8 cellular contexts compared by ENCODE assay signal in the genomic region with DNA sequence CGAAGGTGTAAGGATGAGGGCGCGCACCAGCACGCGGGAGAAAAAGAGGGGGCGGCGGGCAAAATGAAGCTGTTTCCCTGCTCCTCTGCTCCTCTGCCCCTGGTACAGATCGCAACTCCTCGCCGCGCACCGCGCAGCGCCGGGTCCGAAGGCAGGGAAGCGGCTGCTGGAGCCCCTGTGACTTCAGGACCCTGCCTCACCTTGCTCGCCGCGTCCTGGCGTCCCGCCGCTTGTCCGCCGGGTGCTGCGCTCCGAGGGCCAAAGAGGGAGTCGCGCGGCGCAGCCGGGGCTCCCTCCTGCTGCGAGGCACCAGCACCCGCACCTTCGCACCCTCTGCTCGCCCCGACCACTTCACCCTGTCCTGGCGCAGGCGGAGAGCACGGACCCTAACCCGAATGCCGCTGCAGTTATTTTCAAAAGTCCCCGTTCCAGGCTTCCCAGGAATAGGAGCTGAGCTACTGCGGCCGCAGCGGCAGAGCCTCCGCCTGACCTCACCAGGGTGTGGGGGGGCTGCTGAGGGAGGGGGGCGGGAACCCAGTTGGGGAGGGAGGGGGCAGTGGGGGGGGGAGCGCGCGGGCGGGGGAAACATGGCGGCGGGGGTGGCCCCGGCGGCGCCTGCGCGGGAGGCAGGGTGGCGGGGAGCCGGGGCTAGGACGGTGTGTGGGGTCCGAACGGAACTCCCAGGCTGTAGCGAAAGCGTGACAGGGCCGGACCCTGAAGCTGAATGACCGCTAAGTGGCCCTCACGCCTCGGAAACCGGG. TPM values are rescaled to one million over a fixed set of nuclear protein-coding genes. Genes with fewer than 3 reads are reported as not detected.
DNase-seq lines count a peak whose midpoint lies in the region; ATAC-seq, FAIRE-seq and TF ChIP-seq lines count a peak whose summit lies in the region.

A gene with protein sequence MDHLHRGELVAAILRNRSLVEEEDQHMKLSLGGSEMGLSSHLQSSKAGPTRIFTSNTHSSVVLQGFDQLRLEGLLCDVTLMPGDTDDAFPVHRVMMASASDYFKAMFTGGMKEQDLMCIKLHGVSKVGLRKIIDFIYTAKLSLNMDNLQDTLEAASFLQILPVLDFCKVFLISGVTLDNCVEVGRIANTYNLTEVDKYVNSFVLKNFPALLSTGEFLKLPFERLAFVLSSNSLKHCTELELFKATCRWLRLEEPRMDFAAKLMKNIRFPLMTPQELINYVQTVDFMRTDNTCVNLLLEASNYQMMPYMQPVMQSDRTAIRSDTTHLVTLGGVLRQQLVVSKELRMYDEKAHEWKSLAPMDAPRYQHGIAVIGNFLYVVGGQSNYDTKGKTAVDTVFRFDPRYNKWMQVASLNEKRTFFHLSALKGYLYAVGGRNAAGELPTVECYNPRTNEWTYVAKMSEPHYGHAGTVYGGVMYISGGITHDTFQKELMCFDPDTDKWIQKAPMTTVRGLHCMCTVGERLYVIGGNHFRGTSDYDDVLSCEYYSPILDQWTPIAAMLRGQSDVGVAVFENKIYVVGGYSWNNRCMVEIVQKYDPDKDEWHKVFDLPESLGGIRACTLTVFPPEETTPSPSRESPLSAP (minus strand): TSS at position 503 of the 761 bp plus-strand sequence. CDS start 88,337 bp downstream, outside the sequence.

- no peak for TF ChIP-seq EP300 in GM12878 (IDR thresholded peaks at IDR 0.05; ENCODE audit: borderline replicate concordance in 1 of 2, control insufficient read depth in 1 of 2, low read depth in 2 of 2, low read length in 2 of 2)

- H3K4me3 ChIP-seq in GM12878, result peak within 1 kb of the TSS; percentile 37
- peak within 1 kb of the TSS; percentile 42 to 43 for H3K4me3 ChIP-seq in prostate gland

- TF ChIP-seq CTCF in GM12878 (IDR thresholded peaks at IDR 0.05 in 2 of 3, conservative IDR thresholded peaks at IDR 0.05 in 1 of 3; ENCODE audit: control insufficient read depth in 2 of 3, extremely low read depth in 1 of 3, insufficient read depth in 1 of 3, low read depth in 3 of 3, low read length in 3 of 3) (no peak), prostate gland (IDR thresholded peaks at IDR 0.05) (no peak)

- SMC1A ChIA-PET in GM12878 (lab: Charles Lee; ENCODE audit: uncharacterized antibody, unreplicated experiment), result interaction anchor here (1.7 kb wide), 1 partner anchor 92 kb away, joined by 3 read pairs; no protein-coding TSS in a partner anchor

- peak within 1 kb of the TSS; percentile 68 for H2AFZ ChIP-seq in GM12878 (ENCODE audit: control insufficient read depth, low read depth, low read length)

- H3K27me3 ChIP-seq in GM12878 (replicated peaks in 1 of 2; ENCODE audit: control insufficient read depth in 2 of 2, insufficient read depth in 2 of 2, low read length in 1 of 2) (no peaks in the 10 kb centered on the region), prostate gland (replicated peaks; ENCODE audit: insufficient read depth) (no peaks in the 10 kb centered on the region)

- H3K4me2 ChIP-seq in GM12878 (ENCODE audit: control insufficient read depth, insufficient read depth), result peak within 1 kb of the TSS; percentile 38; the same call in 1 of the 2 replicates

- H3K36me3 ChIP-seq in GM12878 (ENCODE audit: control insufficient read depth in 2 of 2, insufficient read depth in 2 of 2, low read length in 1 of 2) (no peaks in the 10 kb centered on the region), prostate gland (no peaks in the 10 kb centered on the region)

- H4K20me1 ChIP-seq in GM12878 (ENCODE audit: control insufficient read depth, insufficient read depth), result no peaks in the 10 kb centered on the region

- peak; percentile 72 for ATAC-seq in GM12878
- no peak for ATAC-seq in HG03095 (IDR thresholded peaks at IDR 0.05; ENCODE audit: unreplicated experiment)

- H3K9me3 ChIP-seq in GM12878 (replicated peaks; ENCODE audit: control insufficient read depth, insufficient read depth, low read length) (no peaks in the 10 kb centered on the region), prostate gland (no peaks in the 10 kb centered on the region)

- in situ Hi-C loops in GM12878 (cut with MboI), result no loop called here

- peak within 1 kb of the TSS; percentile 50; the same call in 1 of the 2 replicates for H3K9ac ChIP-seq in GM12878 (ENCODE audit: control insufficient read depth, insufficient read depth, low read length)

- no peaks in the 10 kb centered on the region for H3K79me2 ChIP-seq in GM12878 (ENCODE audit: control insufficient read depth, insufficient read depth, low read length)

- 44% methylated on average over 42 of the region's 71 CpGs for WGBS in GM12878 (ENCODE audit: insufficient coverage, insufficient replicate concordance, low lambda C conversion rate, missing lambda C conversion rate)
- under 1% methylated on average over 24 of the region's 71 CpGs for WGBS in prostate gland

- H3K4me1 ChIP-seq in GM12878 (ENCODE audit: control insufficient read depth, insufficient read depth, low read length), result no peaks in the 10 kb centered on the region
- no peaks in the 10 kb centered on the region for H3K4me1 ChIP-seq in prostate gland (replicated peaks)

- BruUV-seq in GM12878 (replicated peaks; lab: Mats Ljungman, UMichigan), result no TSS peak

- no peak for FAIRE-seq in GM12878 (lab: Jason Lieb, UNC)

- TF ChIP-seq POLR2A in GM12878 (IDR thresholded peaks at IDR 0.05; ENCODE audit: low read depth, low read length), result peak; percentile 50; the same call in 1 of the 2 replicates
- peak; percentile 12 for TF ChIP-seq POLR2A in prostate gland (IDR thresholded peaks at IDR 0.05)

- H3K27ac ChIP-seq in GM12878 (ENCODE audit: control insufficient read depth, insufficient read depth) (no peak within 1 kb of the TSS; the same call in 1 of the 2 replicates), prostate gland (peak within 1 kb of the TSS; percentile 51 to 73)

- DNase-seq in activated T-cell treated with anti-CD3 and anti-CD28 coated beads for 1 hour (ENCODE audit: low read depth) (peak; percentile 0), activated T-cell treated with anti-CD3 and anti-CD28 coated beads for 4 hours (no peak), NCI-H1930 (lab: John Stamatoyannopoulos, UW) (peak; percentile 44 to 51), GM12878 (ENCODE audit: low read depth, low spot score) (no peak), hypothalamus (lab: John Stamatoyannopoulos, UW) (peak in 43 of 51 donors; percentile 2 to 56 (median 24)), prostate gland (ENCODE audit: low spot score) (peak; percentile 6), NCI-H2171 treated with DMSO at 0.1 percent for 48 hours (lab: John Stamatoyannopoulos, UW) (no peak)

- intact Hi-C loops in GM12878 (cut with micrococcal nuclease; ENCODE audit: unreplicated experiment) (no loop called here), prostate gland (cut with DNase I) (no loop called here)

- CTCF ChIA-PET in GM12878 (lab: Yijun Ruan, JAX), result no interaction called here

- POLR2A ChIA-PET in GM12878 (lab: Charles Lee), result no interaction called here

- RAD21 ChIA-PET in GM12878 (lab: Charles Lee; ENCODE audit: unreplicated experiment), result interaction anchor here (0.7 kb wide), 1 partner anchor 96 kb away, joined by 3 read pairs; no protein-coding TSS in a partner anchor

- no peak for TF ChIP-seq RAD21 in GM12878 (IDR thresholded peaks at IDR 0.05; ENCODE audit: insufficient read depth, low read depth, low read length)

TF ChIP-seq in GM12878, 131 proteins besides CTCF, POLR2A, EP300 and RAD21:
- 0 out of 2 replicates have a peak, but pooled peaks have one; percentile 17 for TF ChIP-seq YY1 (IDR thresholded peaks at IDR 0.05; ENCODE audit: low read depth, low read length)
- TF ChIP-seq EGR1 (IDR thresholded peaks at IDR 0.05; ENCODE audit: borderline replicate concordance in 1 of 2, low read depth in 2 of 2, low read length in 2 of 2), result peak in 1 of 2 experiments; percentile 27; a peak in 1 of 3 replicates
- TF ChIP-seq BRCA1 (IDR thresholded peaks at IDR 0.05; ENCODE audit: low read depth, low read length), result no peak
- TF ChIP-seq E2F4 (IDR thresholded peaks at IDR 0.05; ENCODE audit: low read depth, low read length), result no peak
TF ChIP-seq in GM12878: peak in this region for 2.

RNA-seq across cellular contexts. Expression of the gene that starts here (rescaled TPM):
- total RNA-seq in GM12878 (2013; cell fraction: nucleolus; rRNA removed), result 33.5 and 35.1 TPM in 2 replicates
- total RNA-seq in GM12878 (2014; rRNA removed) (15.0 and 18.2 TPM in 2 replicates), GM12878 (2014; rRNA removed; fragmentation: Illumina TruSeq; extraction: Trizol) (15.6 and 16.5 TPM in 2 replicates), GM12878 (2021) (13.5 and 14.7 TPM in 2 replicates), prostate gland (10 to 100 TPM in 1 of 2 donors, 1 to 10 TPM in 1; 8.9 to 10.7 TPM)
- polyA plus RNA-seq in GM12878 (2011; ENCODE audit: low read depth), result 1.8 TPM
- polyA plus RNA-seq in GM12878 (2011; rRNA removed) (34.1 and 37.7 TPM in 2 replicates), GM12878 (2014; fragmentation: Illumina TruSeq; extraction: Trizol) (15.2 and 15.5 TPM in 2 replicates), GM12878 (2014; fragmentation: Nextera tagmentation; extraction: Ambion mirVana) (10 to 100 TPM in 1 of 2 experiments, 1 to 10 TPM in 1; 8.2 to 14.0 TPM), GM12878 (2014; rRNA removed) (10.5 and 12.5 TPM in 2 replicates), GM12878 (2016; fragmentation: Nextera tagmentation; extraction: Ambion mirVana) (10 to 100 TPM; 10.0 to 12.3 TPM)
- polyA plus RNA-seq in GM12878 (2011; cell fraction: cytosol; rRNA removed), result 21.4 and 22.1 TPM in 2 replicates
- 11.9 and 15.9 TPM in 2 replicates for polyA plus RNA-seq in GM12878 (2011; cell fraction: nucleus; rRNA removed)
- 2.1 and 2.4 TPM in 2 replicates for polyA plus RNA-seq in GM12878 (2012)
- 47.5 and 52.5 TPM in 2 replicates for polyA minus RNA-seq in GM12878 (2011; rRNA and poly(A)+ RNA removed)
- polyA minus RNA-seq in GM12878 (2011; cell fraction: cytosol; rRNA and poly(A)+ RNA removed), result 13.8 and 14.2 TPM in 2 replicates
- 8.2 and 15.6 TPM in 2 replicates for polyA minus RNA-seq in GM12878 (2011; cell fraction: nucleus; rRNA and poly(A)+ RNA removed)

Comparison
In these comparisons a context has a peak if more than half of its experiments do, and no peak if none do; other contexts are left out.
1. DNase-seq: peak in activated T-cell treated with anti-CD3 and anti-CD28 coated beads for 1 hour (single experiment), NCI-H1930 (2 of 2), hypothalamus (43 of 51) and prostate gland (single experiment); none in activated T-cell treated with anti-CD3 and anti-CD28 coated beads for 4 hours (single experiment), GM12878 (single experiment) and NCI-H2171 treated with DMSO at 0.1 percent for 48 hours (single experiment).